1 cellular context compared by ENCODE assay signal in the genomic region with DNA sequence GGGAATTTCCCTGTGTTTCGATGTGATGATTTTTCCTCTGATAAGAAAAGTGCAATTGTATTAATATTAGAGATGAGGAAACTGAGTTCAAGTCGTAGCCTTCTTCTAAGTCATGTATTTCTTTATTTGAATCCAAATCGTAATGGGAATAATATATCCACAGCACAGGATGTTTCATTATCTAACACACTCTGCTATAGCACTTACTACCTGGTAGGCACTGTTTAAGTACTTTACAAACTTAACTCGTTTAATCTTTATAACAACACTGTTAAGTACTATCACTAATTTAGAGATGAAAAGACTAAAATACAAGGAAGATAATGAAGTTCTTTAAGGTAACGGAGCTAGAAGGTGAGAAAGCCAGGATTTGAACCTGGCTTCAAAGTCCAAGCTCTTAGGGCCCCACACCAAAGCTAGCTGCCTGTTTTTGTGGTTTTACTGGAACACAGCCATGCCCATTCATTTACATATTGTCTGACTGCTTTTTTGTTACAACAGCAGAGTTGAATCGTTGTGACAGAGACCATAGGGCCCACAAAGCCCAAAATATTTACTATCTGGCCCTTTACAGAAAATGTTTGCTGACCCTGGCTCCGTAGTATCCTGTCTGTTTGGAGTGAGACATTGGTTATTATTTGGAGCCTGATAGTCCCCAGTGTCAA.
TF ChIP-seq lines count a peak whose summit lies in the region.

No MANE protein-coding gene starts in this region.

TF ChIP-seq in HepG2, 621 proteins besides CTCF, POLR2A, EP300 and RAD21 (continued from another document and continues in another):
- TF ChIP-seq, protein P1, sequence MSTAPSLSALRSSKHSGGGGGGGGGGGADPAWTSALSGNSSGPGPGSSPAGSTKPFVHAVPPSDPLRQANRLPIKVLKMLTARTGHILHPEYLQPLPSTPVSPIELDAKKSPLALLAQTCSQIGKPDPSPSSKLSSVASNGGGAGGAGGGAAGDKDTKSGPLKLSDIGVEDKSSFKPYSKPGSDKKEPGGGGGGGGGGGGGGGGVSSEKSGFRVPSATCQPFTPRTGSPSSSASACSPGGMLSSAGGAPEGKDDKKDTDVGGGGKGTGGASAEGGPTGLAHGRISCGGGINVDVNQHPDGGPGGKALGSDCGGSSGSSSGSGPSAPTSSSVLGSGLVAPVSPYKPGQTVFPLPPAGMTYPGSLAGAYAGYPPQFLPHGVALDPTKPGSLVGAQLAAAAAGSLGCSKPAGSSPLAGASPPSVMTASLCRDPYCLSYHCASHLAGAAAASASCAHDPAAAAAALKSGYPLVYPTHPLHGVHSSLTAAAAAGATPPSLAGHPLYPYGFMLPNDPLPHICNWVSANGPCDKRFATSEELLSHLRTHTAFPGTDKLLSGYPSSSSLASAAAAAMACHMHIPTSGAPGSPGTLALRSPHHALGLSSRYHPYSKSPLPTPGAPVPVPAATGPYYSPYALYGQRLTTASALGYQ (CRISPR knock-in tag; IDR thresholded peaks at IDR 0.05): no peak
- TF ChIP-seq MED8 (CRISPR knock-in tag; IDR thresholded peaks at IDR 0.05; ENCODE audit: insufficient replicate concordance): no peak
- TF ChIP-seq, protein P2, sequence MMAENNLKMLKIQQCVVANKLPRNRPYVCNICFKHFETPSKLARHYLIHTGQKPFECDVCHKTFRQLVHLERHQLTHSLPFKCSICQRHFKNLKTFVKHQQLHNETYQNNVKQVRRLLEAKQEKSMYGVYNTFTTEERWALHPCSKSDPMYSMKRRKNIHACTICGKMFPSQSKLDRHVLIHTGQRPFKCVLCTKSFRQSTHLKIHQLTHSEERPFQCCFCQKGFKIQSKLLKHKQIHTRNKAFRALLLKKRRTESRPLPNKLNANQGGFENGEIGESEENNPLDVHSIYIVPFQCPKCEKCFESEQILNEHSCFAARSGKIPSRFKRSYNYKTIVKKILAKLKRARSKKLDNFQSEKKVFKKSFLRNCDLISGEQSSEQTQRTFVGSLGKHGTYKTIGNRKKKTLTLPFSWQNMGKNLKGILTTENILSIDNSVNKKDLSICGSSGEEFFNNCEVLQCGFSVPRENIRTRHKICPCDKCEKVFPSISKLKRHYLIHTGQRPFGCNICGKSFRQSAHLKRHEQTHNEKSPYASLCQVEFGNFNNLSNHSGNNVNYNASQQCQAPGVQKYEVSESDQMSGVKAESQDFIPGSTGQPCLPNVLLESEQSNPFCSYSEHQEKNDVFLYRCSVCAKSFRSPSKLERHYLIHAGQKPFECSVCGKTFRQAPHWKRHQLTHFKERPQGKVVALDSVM (CRISPR knock-in tag; IDR thresholded peaks at IDR 0.05): 0 out of 2 replicates have a peak, but pooled peaks have one; percentile 38
- TF ChIP-seq, protein P3, sequence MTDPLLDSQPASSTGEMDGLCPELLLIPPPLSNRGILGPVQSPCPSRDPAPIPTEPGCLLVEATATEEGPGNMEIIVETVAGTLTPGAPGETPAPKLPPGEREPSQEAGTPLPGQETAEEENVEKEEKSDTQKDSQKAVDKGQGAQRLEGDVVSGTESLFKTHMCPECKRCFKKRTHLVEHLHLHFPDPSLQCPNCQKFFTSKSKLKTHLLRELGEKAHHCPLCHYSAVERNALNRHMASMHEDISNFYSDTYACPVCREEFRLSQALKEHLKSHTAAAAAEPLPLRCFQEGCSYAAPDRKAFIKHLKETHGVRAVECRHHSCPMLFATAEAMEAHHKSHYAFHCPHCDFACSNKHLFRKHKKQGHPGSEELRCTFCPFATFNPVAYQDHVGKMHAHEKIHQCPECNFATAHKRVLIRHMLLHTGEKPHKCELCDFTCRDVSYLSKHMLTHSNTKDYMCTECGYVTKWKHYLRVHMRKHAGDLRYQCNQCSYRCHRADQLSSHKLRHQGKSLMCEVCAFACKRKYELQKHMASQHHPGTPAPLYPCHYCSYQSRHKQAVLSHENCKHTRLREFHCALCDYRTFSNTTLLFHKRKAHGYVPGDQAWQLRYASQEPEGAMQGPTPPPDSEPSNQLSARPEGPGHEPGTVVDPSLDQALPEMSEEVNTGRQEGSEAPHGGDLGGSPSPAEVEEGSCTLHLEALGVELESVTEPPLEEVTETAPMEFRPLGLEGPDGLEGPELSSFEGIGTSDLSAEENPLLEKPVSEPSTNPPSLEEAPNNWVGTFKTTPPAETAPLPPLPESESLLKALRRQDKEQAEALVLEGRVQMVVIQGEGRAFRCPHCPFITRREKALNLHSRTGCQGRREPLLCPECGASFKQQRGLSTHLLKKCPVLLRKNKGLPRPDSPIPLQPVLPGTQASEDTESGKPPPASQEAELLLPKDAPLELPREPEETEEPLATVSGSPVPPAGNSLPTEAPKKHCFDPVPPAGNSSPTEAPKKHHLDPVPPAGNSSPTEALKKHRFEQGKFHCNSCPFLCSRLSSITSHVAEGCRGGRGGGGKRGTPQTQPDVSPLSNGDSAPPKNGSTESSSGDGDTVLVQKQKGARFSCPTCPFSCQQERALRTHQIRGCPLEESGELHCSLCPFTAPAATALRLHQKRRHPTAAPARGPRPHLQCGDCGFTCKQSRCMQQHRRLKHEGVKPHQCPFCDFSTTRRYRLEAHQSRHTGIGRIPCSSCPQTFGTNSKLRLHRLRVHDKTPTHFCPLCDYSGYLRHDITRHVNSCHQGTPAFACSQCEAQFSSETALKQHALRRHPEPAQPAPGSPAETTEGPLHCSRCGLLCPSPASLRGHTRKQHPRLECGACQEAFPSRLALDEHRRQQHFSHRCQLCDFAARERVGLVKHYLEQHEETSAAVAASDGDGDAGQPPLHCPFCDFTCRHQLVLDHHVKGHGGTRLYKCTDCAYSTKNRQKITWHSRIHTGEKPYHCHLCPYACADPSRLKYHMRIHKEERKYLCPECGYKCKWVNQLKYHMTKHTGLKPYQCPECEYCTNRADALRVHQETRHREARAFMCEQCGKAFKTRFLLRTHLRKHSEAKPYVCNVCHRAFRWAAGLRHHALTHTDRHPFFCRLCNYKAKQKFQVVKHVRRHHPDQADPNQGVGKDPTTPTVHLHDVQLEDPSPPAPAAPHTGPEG (CRISPR knock-in tag; IDR thresholded peaks at IDR 0.05): no peak
- no peak for TF ChIP-seq SSRP1 (CRISPR knock-in tag; IDR thresholded peaks at IDR 0.05)
- TF ChIP-seq ZNF563 (CRISPR knock-in tag; IDR thresholded peaks at IDR 0.05): no peak
- TF ChIP-seq, protein P4, sequence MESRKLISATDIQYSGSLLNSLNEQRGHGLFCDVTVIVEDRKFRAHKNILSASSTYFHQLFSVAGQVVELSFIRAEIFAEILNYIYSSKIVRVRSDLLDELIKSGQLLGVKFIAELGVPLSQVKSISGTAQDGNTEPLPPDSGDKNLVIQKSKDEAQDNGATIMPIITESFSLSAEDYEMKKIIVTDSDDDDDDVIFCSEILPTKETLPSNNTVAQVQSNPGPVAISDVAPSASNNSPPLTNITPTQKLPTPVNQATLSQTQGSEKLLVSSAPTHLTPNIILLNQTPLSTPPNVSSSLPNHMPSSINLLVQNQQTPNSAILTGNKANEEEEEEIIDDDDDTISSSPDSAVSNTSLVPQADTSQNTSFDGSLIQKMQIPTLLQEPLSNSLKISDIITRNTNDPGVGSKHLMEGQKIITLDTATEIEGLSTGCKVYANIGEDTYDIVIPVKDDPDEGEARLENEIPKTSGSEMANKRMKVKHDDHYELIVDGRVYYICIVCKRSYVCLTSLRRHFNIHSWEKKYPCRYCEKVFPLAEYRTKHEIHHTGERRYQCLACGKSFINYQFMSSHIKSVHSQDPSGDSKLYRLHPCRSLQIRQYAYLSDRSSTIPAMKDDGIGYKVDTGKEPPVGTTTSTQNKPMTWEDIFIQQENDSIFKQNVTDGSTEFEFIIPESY (CRISPR knock-in tag; IDR thresholded peaks at IDR 0.05): no peak
- TF ChIP-seq ZNF17 (CRISPR knock-in tag; IDR thresholded peaks at IDR 0.05): no peak
- TF ChIP-seq ZKSCAN1 (IDR thresholded peaks at IDR 0.05; ENCODE audit: low read length): no peak
- TF ChIP-seq ZSCAN9 (CRISPR knock-in tag; IDR thresholded peaks at IDR 0.05; ENCODE audit: borderline replicate concordance): peak; percentile 90
- TF ChIP-seq, protein P5, sequence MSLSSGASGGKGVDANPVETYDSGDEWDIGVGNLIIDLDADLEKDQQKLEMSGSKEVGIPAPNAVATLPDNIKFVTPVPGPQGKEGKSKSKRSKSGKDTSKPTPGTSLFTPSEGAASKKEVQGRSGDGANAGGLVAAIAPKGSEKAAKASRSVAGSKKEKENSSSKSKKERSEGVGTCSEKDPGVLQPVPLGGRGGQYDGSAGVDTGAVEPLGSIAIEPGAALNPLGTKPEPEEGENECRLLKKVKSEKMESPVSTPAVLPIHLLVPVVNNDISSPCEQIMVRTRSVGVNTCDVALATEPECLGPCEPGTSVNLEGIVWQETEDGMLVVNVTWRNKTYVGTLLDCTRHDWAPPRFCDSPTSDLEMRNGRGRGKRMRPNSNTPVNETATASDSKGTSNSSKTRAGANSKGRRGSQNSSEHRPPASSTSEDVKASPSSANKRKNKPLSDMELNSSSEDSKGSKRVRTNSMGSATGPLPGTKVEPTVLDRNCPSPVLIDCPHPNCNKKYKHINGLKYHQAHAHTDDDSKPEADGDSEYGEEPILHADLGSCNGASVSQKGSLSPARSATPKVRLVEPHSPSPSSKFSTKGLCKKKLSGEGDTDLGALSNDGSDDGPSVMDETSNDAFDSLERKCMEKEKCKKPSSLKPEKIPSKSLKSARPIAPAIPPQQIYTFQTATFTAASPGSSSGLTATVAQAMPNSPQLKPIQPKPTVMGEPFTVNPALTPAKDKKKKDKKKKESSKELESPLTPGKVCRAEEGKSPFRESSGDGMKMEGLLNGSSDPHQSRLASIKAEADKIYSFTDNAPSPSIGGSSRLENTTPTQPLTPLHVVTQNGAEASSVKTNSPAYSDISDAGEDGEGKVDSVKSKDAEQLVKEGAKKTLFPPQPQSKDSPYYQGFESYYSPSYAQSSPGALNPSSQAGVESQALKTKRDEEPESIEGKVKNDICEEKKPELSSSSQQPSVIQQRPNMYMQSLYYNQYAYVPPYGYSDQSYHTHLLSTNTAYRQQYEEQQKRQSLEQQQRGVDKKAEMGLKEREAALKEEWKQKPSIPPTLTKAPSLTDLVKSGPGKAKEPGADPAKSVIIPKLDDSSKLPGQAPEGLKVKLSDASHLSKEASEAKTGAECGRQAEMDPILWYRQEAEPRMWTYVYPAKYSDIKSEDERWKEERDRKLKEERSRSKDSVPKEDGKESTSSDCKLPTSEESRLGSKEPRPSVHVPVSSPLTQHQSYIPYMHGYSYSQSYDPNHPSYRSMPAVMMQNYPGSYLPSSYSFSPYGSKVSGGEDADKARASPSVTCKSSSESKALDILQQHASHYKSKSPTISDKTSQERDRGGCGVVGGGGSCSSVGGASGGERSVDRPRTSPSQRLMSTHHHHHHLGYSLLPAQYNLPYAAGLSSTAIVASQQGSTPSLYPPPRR (CRISPR knock-in tag; IDR thresholded peaks at IDR 0.05; ENCODE audit: borderline replicate concordance): peak; percentile 66; the same call in 1 of the 2 replicates
- TF ChIP-seq ZNF652 (CRISPR knock-in tag; IDR thresholded peaks at IDR 0.05; ENCODE audit: borderline replicate concordance, low read depth): no peak
- TF ChIP-seq ZC3H13 (CRISPR knock-in tag; IDR thresholded peaks at IDR 0.05): no peak
- 0 out of 2 replicates have a peak, but pooled peaks have one; percentile 39 for TF ChIP-seq TARDBP (CRISPR knock-in tag; IDR thresholded peaks at IDR 0.05)
- TF ChIP-seq NR1H2 (CRISPR knock-in tag; IDR thresholded peaks at IDR 0.05; ENCODE audit: borderline replicate concordance, low read depth): no peak
- TF ChIP-seq, protein P6, sequence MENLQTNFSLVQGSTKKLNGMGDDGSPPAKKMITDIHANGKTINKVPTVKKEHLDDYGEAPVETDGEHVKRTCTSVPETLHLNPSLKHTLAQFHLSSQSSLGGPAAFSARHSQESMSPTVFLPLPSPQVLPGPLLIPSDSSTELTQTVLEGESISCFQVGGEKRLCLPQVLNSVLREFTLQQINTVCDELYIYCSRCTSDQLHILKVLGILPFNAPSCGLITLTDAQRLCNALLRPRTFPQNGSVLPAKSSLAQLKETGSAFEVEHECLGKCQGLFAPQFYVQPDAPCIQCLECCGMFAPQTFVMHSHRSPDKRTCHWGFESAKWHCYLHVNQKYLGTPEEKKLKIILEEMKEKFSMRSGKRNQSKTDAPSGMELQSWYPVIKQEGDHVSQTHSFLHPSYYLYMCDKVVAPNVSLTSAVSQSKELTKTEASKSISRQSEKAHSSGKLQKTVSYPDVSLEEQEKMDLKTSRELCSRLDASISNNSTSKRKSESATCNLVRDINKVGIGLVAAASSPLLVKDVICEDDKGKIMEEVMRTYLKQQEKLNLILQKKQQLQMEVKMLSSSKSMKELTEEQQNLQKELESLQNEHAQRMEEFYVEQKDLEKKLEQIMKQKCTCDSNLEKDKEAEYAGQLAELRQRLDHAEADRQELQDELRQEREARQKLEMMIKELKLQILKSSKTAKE (CRISPR knock-in tag; IDR thresholded peaks at IDR 0.05; ENCODE audit: borderline replicate concordance): peak; percentile 60; the same call in 1 of the 2 replicates
- TF ChIP-seq SNAI1 (CRISPR knock-in tag; IDR thresholded peaks at IDR 0.05; ENCODE audit: borderline replicate concordance): no peak
- TF ChIP-seq KLF11 (CRISPR knock-in tag; IDR thresholded peaks at IDR 0.05): no peak
- TF ChIP-seq ZNF792 (CRISPR knock-in tag; IDR thresholded peaks at IDR 0.05): peak; percentile 25; the same call in 1 of the 2 replicates
- TF ChIP-seq ZNF263 (CRISPR knock-in tag; IDR thresholded peaks at IDR 0.05): no peak
- no peak for TF ChIP-seq U2AF1 (optimal IDR thresholded peaks at IDR 0.05; ENCODE audit: low read depth, low read length)
- no peak for TF ChIP-seq ZFAT (CRISPR knock-in tag; conservative IDR thresholded peaks at IDR 0.05)
- no peak for TF ChIP-seq MAZ (IDR thresholded peaks at IDR 0.05; ENCODE audit: borderline replicate concordance, low read depth, low read length)
- 0 out of 2 replicates have a peak, but pooled peaks have one; percentile 33 for TF ChIP-seq MAZ (CRISPR knock-in tag; IDR thresholded peaks at IDR 0.05; ENCODE audit: low read depth)
- peak; percentile 59; the same call in 1 of the 2 replicates for TF ChIP-seq SALL1 (CRISPR knock-in tag; IDR thresholded peaks at IDR 0.05)
- TF ChIP-seq PITX1 (CRISPR knock-in tag; IDR thresholded peaks at IDR 0.05): peak; percentile 46; the same call in 1 of the 2 replicates
- TF ChIP-seq RORA (CRISPR knock-in tag; IDR thresholded peaks at IDR 0.05): no peak
- TF ChIP-seq XBP1 (CRISPR knock-in tag; IDR thresholded peaks at IDR 0.05): no peak
- no peak for TF ChIP-seq ZNF557 (CRISPR knock-in tag; IDR thresholded peaks at IDR 0.05)
- peak; percentile 89 for TF ChIP-seq NCOA2 (CRISPR knock-in tag; IDR thresholded peaks at IDR 0.05)
- 0 out of 2 replicates have a peak, but pooled peaks have one; percentile 33 for TF ChIP-seq ZBTB3 (CRISPR knock-in tag; IDR thresholded peaks at IDR 0.05; ENCODE audit: borderline replicate concordance, low read depth)
- TF ChIP-seq MTF2 (CRISPR knock-in tag; IDR thresholded peaks at IDR 0.05; ENCODE audit: borderline replicate concordance): no peak
- TF ChIP-seq KDM6A (CRISPR knock-in tag; IDR thresholded peaks at IDR 0.05; ENCODE audit: low read depth): peak; percentile 85
- no peak for TF ChIP-seq ATAD3A (CRISPR knock-in tag; IDR thresholded peaks at IDR 0.05)
- TF ChIP-seq, protein P7, sequence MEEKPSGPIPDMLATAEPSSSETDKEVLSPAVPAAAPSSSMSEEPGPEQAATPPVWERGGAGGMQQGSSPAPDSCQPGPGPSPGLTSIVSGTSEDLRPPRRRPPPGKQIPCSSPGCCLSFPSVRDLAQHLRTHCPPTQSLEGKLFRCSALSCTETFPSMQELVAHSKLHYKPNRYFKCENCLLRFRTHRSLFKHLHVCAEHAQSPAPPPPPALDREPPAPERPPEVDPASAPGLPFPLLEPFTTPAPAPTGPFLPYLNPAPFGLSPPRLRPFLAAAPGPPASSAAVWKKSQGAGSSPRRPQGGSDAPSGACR (CRISPR knock-in tag; IDR thresholded peaks at IDR 0.05): no peak
